In genomic region chr20:62040381-62040922, GRCh38 we compare ENCODE assay signal across 21 cellular contexts.
"Had no signal": no experiment of that assay in that cellular context is flagged by ENCODE, and none has a peak within 500 bp of the region (broad histone marks: within the 10 kb centered on the region; RNA-seq: fewer than 3 reads in every experiment).

No MANE protein-coding gene starts in this region.

- H3K9me3 ChIP-seq: ascending aorta, colonic mucosa, esophagus muscularis mucosa, thyroid gland had no signal

- H3K4me3 Mint-ChIP-seq: effector memory CD8-positive, alpha-beta T cell; nephron had no signal

- H3K4me2 ChIP-seq: hepatocyte had no signal

- H3K9me3 Mint-ChIP-seq: activated T-helper 17 cell treated with anti-CD3 and anti-CD28 coated beads, Interleukin-2, amount 50 U/mL, for 72 hours; effector memory CD8-positive, alpha-beta T cell; memory B cell had no signal

- FAIRE-seq: frontal cortex had no signal

- H2AFZ ChIP-seq: hepatocyte had no signal

- ATAC-seq: activated naive CD4-positive, alpha-beta T cell treated with anti-CD3 and anti-CD28 coated beads, Interleukin-2, amount 50 U/mL, for 72 hours; effector memory CD8-positive, alpha-beta T cell had no signal

- H3K36me3 ChIP-seq: ascending aorta, colonic mucosa, esophagus muscularis mucosa, thyroid gland had no signal

- H3K27me3 Mint-ChIP-seq: activated T-helper 17 cell treated with anti-CD3 and anti-CD28 coated beads, Interleukin-2, amount 50 U/mL, for 72 hours; effector memory CD8-positive, alpha-beta T cell; memory B cell had no signal

- DNase-seq: activated CD4-positive, alpha-beta T cell treated with anti-CD3 and anti-CD28 coated beads, Interleukin-2, amount 50 U/mL, for 1 hour; activated CD4-positive, CD25-positive, alpha-beta regulatory T cell treated with anti-CD3 and anti-CD28 coated beads, Interleukin-2, amount 50 U/mL, for 72 hours; activated T-cell treated with anti-CD3 and anti-CD28 coated beads, Interleukin-2, amount 50 U/mL, for 1 hour; central memory CD4-positive, alpha-beta T cell; colonic mucosa; effector memory CD8-positive, alpha-beta T cell; glutamatergic neuron; retina; stimulated activated CD4-positive, alpha-beta T cell treated with anti-CD3 and anti-CD28 coated beads, Interleukin-4, amount 100 ng/mL, for 1 hour; stimulated activated naive CD4-positive, alpha-beta T cell treated with Interleukin-2 at 50 U/mL for 16 hours; thyroid gland had no signal

- H3K27ac Mint-ChIP-seq: activated naive CD4-positive, alpha-beta T cell treated with anti-CD3 and anti-CD28 coated beads, Interleukin-2, amount 50 U/mL, for 72 hours; activated T-helper 17 cell treated with anti-CD3 and anti-CD28 coated beads, Interleukin-2, amount 50 U/mL, for 72 hours; memory B cell; nephron had no signal

- H3K27me3 ChIP-seq: ascending aorta, colonic mucosa, dorsolateral prefrontal cortex, esophagus muscularis mucosa, hepatocyte, thyroid gland had no signal

- H3K4me1 ChIP-seq: ascending aorta, colonic mucosa, thyroid gland had no signal

- H3K27ac ChIP-seq: ascending aorta, colonic mucosa, dorsolateral prefrontal cortex, esophagus muscularis mucosa, hepatocyte, thyroid gland, VCaP had no signal

- H3K4me3 ChIP-seq: ascending aorta, colonic mucosa, esophagus muscularis mucosa, hepatocyte, thyroid gland had no signal
